ENCODE assay signal across 24 cellular contexts in the genomic region with DNA sequence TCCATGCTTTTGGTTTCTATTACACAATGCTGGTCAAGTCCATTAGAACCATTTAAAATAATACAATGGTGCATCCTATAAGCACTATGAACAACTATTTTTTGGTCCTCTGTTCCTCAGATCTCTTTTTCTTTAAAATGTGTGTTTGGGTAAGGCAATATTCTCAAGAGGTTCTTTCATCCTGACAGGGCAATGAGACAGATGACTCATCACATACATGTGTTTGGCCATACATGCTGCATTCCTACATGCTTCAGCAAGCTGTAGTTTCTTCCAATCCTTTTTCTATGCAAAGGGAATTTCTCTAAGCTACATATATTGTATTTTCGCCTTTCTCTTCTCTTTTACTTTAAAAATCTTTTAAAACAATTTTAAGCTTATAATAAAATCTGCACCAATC. TPM values are rescaled to one million over a fixed set of nuclear protein-coding genes. Genes with fewer than 3 reads are reported as not detected.
"Had no signal": no experiment of that assay in that cellular context is flagged by ENCODE, and none has a peak within 500 bp of the region (broad histone marks: within the 10 kb centered on the region; RNA-seq: fewer than 3 reads in every experiment).

No MANE protein-coding gene starts in this region.

- H3K27ac ChIP-seq: body of pancreas, prostate gland, skin epidermis, transverse colon, vagina had no signal

- DNase-seq: activated B cell treated with CpG ODN at 0.5 μM for 24 hours; activated CD4-positive, alpha-beta T cell treated with anti-CD3 and anti-CD28 coated beads for 48 hours; activated CD8-positive, alpha-beta memory T cell treated with anti-CD3 and anti-CD28 coated beads, Interleukin-2, amount 50 U/mL, for 4 hours; activated CD8-positive, alpha-beta T cell treated with anti-CD3 and anti-CD28 coated beads, Interleukin-2, amount 10 ng/mL, durations not matched to agents 7 days and 5 days; activated gamma-delta T cell treated with Interleukin-2 at 50 U/mL for 16 hours; amniotic stem cell; body of pancreas; effector CD8-positive, alpha-beta T cell; foreskin melanocyte; head of caudate nucleus; kidney glomerular epithelial cell; left ventricle myocardium superior; right cardiac atrium; stimulated activated CD4-positive, alpha-beta T cell treated with anti-CD3 and anti-CD28 coated beads, Interleukin-15, amount 100 ng/mL, for 24 hours; stimulated activated CD4-positive, alpha-beta T cell treated with anti-CD3 and anti-CD28 coated beads, Interleukin-4, amount 100 ng/mL, for 1 hour; stimulated activated naive CD4-positive, alpha-beta T cell; transverse colon had no signal

- H3K36me3 ChIP-seq: prostate gland, transverse colon, vagina had no signal

- H3K4me1 ChIP-seq: body of pancreas, prostate gland, transverse colon, vagina had no signal

- H3K4me3 ChIP-seq: body of pancreas, prostate gland, skin epidermis, transverse colon, vagina had no signal

- ATAC-seq: activated CD8-positive, alpha-beta T cell treated with anti-CD3 and anti-CD28 coated beads, Interleukin-2, amount 10 ng/mL, durations not matched to agents 7 days and 5 days; body of pancreas; left ventricle myocardium superior; right cardiac atrium had no signal

- H3K9me3 ChIP-seq: body of pancreas, prostate gland, transverse colon, vagina had no signal

- H3K27me3 ChIP-seq: body of pancreas, transverse colon, vagina had no signal

RNA-seq across cellular contexts. Expression of a gene that starts 52.6 kb away (rescaled TPM):
- total RNA-seq: activated B cell treated with CpG ODN at 0.5 μM for 24 hours; activated CD8-positive, alpha-beta T cell treated with anti-CD3 and anti-CD28 coated beads, Interleukin-2, amount 10 ng/mL, durations not matched to agents 7 days and 5 days; body of pancreas; endothelial cell of umbilical vein; left ventricle myocardium superior; mesenteric fat pad; osteoblast; prostate gland; right cardiac atrium; subcutaneous adipose tissue; transverse colon; vagina had no signal
